9 cellular contexts compared by ENCODE assay signal in genomic region chr17:77382356-77382911, GRCh38.
A peak's percentile ranks its signal among the peaks of the same experiment; 100 is the strongest.
DNase-seq lines count a peak whose midpoint lies in the region; ATAC-seq and TF ChIP-seq lines count a peak whose summit lies in the region.
"Had no signal": no experiment of that assay in that cellular context is flagged by ENCODE, and none has a peak within 500 bp of the region (broad histone marks: within the 10 kb centered on the region; RNA-seq: fewer than 3 reads in every experiment).

No MANE protein-coding gene starts in this region.

- no peaks in the 10 kb centered on the region for H3K9me3 Mint-ChIP-seq in GM23338

- no peak for DNase-seq in GM23338 (ENCODE audit: low spot score)
- no peak for DNase-seq in RWPE1 (ENCODE audit: low spot score)
- DNase-seq in effector CD8-positive, alpha-beta T cell (lab: John Stamatoyannopoulos, UW) = peak; percentile 19
- no peak for DNase-seq in mucosa of gallbladder (ENCODE audit: low spot score)
- no peak for DNase-seq in midbrain (lab: John Stamatoyannopoulos, UW)
- DNase-seq: cerebellar nuclear complex had no signal

- H3K27me3 ChIP-seq in GM23338 (ENCODE audit: insufficient read depth) = no peaks in the 10 kb centered on the region
- H3K27me3 ChIP-seq: SJSA1 had no signal

- CTCF ChIA-PET in RWPE1 (lab: Yijun Ruan, JAX) = no interaction called here

- H3K36me3 ChIP-seq in GM23338 (ENCODE audit: insufficient read depth) = no peaks in the 10 kb centered on the region

- POLR2A ChIA-PET in RWPE1 (lab: Yijun Ruan, JAX; ENCODE audit: low non-redundant PET) = no interaction called here

- TF ChIP-seq CTCF in GM23338 (conservative IDR thresholded peaks at IDR 0.05; ENCODE audit: low read depth in 2 of 2) (peak in 1 of 2 experiments; percentile 8; a peak in 1 of 4 replicates), RWPE1 (conservative IDR thresholded peaks at IDR 0.05; ENCODE audit: low read depth) (no peak)

- H3K9me2 ChIP-seq in GM23338 (ENCODE audit: insufficient read depth) = no peaks in the 10 kb centered on the region

- peaks cover 89% of the 10 kb centered on the region for H3K4me1 Mint-ChIP-seq in GM23338

- peaks cover 26% of the 10 kb centered on the region for H4K20me1 ChIP-seq in GM23338 (replicated peaks; ENCODE audit: insufficient read depth)

- H3K4me3 ChIP-seq in GM23338 = peak overlapping the region; percentile 23; the same call in 1 of the 2 replicates
- H3K4me3 ChIP-seq in skin epidermis = no peak overlapping the region
- H3K4me3 ChIP-seq: SJSA1 had no signal

- H3K27ac Mint-ChIP-seq in GM23338 = peak overlapping the region; percentile 94

- peaks cover 54% of the 10 kb centered on the region for H3K4me1 ChIP-seq in GM23338 (ENCODE audit: insufficient read depth)

- no peaks in the 10 kb centered on the region for H3F3A ChIP-seq in GM23338 (replicated peaks; ENCODE audit: low read depth)

- no peaks in the 10 kb centered on the region for H3K36me3 Mint-ChIP-seq in GM23338 (ENCODE audit: low read depth)

- peak overlapping the region; percentile 49 for H3K4me3 Mint-ChIP-seq in GM23338

- H3K4me2 ChIP-seq in GM23338 = peak overlapping the region; percentile 74

- peaks cover 98% of the 10 kb centered on the region for H3K79me2 ChIP-seq in GM23338 (replicated peaks; ENCODE audit: insufficient read depth)

- peaks cover 31% of the 10 kb centered on the region for H3K27me3 Mint-ChIP-seq in GM23338 (ENCODE audit: insufficient read depth, low read depth, poor library complexity)

- peak; percentile 47 for ATAC-seq in GM23338
- no peak for ATAC-seq in HG03159 (IDR thresholded peaks at IDR 0.05; ENCODE audit: unreplicated experiment)

- peak overlapping the region; percentile 87 for H3K27ac ChIP-seq in GM23338 (ENCODE audit: low read depth)
- H3K27ac ChIP-seq in RWPE1 = peak overlapping the region; percentile 73
- H3K27ac ChIP-seq in skin epidermis = peak overlapping the region in 18 of 21 experiments; percentile 6 to 82 (median 52)
- H3K27ac ChIP-seq: SJSA1 had no signal

- no peak overlapping the region for H2AFZ ChIP-seq in GM23338

TF ChIP-seq in GM23338, 12 proteins besides CTCF, POLR2A, EP300 and RAD21:
- no peak for TF ChIP-seq EZH2 (IDR thresholded peaks at IDR 0.05; ENCODE audit: low read depth, unreplicated experiment)
- TF ChIP-seq POLR2AphosphoS5 (IDR thresholded peaks at IDR 0.05; ENCODE audit: low read depth) = no peak
